Comparison of ENCODE assay signal across 1 cellular context in genomic region chr5:179825655-179826182, GRCh38.
TF ChIP-seq lines count a peak whose summit lies in the region.

No MANE protein-coding gene starts in this region.

TF ChIP-seq in HepG2, 621 proteins besides CTCF, POLR2A, EP300 and RAD21 (continued from another document and continues in another):
- TF ChIP-seq ZNF710 (CRISPR knock-in tag; IDR thresholded peaks at IDR 0.05; ENCODE audit: borderline replicate concordance) (0 out of 2 replicates have a peak, but pooled peaks have one; percentile 59), ZNF136 (CRISPR knock-in tag; IDR thresholded peaks at IDR 0.05; ENCODE audit: low read depth) (no peak), ARID3A (IDR thresholded peaks at IDR 0.05; ENCODE audit: low read depth, low read length) (no peak), ZNF788 (CRISPR knock-in tag; IDR thresholded peaks at IDR 0.05; ENCODE audit: borderline replicate concordance) (no peak), ZNF746 (CRISPR knock-in tag; IDR thresholded peaks at IDR 0.05) (no peak), NFIB (CRISPR knock-in tag; IDR thresholded peaks at IDR 0.05; ENCODE audit: borderline replicate concordance) (no peak), MTF2 (CRISPR knock-in tag; IDR thresholded peaks at IDR 0.05; ENCODE audit: borderline replicate concordance) (no peak), ZFP36L2 (CRISPR knock-in tag; IDR thresholded peaks at IDR 0.05) (no peak), MAFF (IDR thresholded peaks at IDR 0.05; ENCODE audit: low read depth, low read length) (no peak), STAT6 (CRISPR knock-in tag; IDR thresholded peaks at IDR 0.05; ENCODE audit: borderline replicate concordance) (no peak), REXO4 (CRISPR knock-in tag; IDR thresholded peaks at IDR 0.05; ENCODE audit: borderline replicate concordance) (no peak), MYNN (CRISPR knock-in tag; IDR thresholded peaks at IDR 0.05; ENCODE audit: low read depth) (no peak), NRL (CRISPR knock-in tag; IDR thresholded peaks at IDR 0.05; ENCODE audit: borderline replicate concordance) (no peak), ATF7-NPFF (CRISPR knock-in tag; IDR thresholded peaks at IDR 0.05; ENCODE audit: low read depth) (peak; percentile 27), HCFC1 (IDR thresholded peaks at IDR 0.05; ENCODE audit: low read depth, low read length) (no peak), LRRFIP1 (CRISPR knock-in tag; conservative IDR thresholded peaks at IDR 0.05) (no peak), ZBTB20 (CRISPR knock-in tag; IDR thresholded peaks at IDR 0.05; ENCODE audit: borderline replicate concordance, low read depth) (no peak), ZNF552 (CRISPR knock-in tag; IDR thresholded peaks at IDR 0.05; ENCODE audit: borderline replicate concordance) (no peak), SP4 (CRISPR knock-in tag; IDR thresholded peaks at IDR 0.05) (no peak), ARNT (IDR thresholded peaks at IDR 0.05) (no peak), ZNF776 (CRISPR knock-in tag; IDR thresholded peaks at IDR 0.05) (no peak), BCLAF1 (IDR thresholded peaks at IDR 0.05) (no peak), ZNF781 (CRISPR knock-in tag; IDR thresholded peaks at IDR 0.05; ENCODE audit: borderline replicate concordance, not compliant biosample characterization) (no peak), HNF4G (IDR thresholded peaks at IDR 0.05; ENCODE audit: borderline replicate concordance, low read depth, low read length) (peak; percentile 79; the same call in 1 of the 2 replicates), HNF4G (CRISPR knock-in tag; IDR thresholded peaks at IDR 0.05; ENCODE audit: borderline replicate concordance, low read depth) (peak; percentile 82; the same call in 1 of the 2 replicates), MAFG (CRISPR knock-in tag; IDR thresholded peaks at IDR 0.05) (no peak), CREM (IDR thresholded peaks at IDR 0.05) (0 out of 2 replicates have a peak, but pooled peaks have one; percentile 27), CREM (CRISPR knock-in tag; IDR thresholded peaks at IDR 0.05) (no peak), GPN1 (CRISPR knock-in tag; IDR thresholded peaks at IDR 0.05; ENCODE audit: borderline replicate concordance) (no peak), ZNF597 (CRISPR knock-in tag; IDR thresholded peaks at IDR 0.05) (no peak), TERF1 (CRISPR knock-in tag; IDR thresholded peaks at IDR 0.05) (no peak), MEF2D (CRISPR knock-in tag; IDR thresholded peaks at IDR 0.05) (no peak), MATR3 (CRISPR knock-in tag; IDR thresholded peaks at IDR 0.05) (no peak), ZFP37 (CRISPR knock-in tag; IDR thresholded peaks at IDR 0.05; ENCODE audit: borderline replicate concordance) (no peak)
- TF ChIP-seq, protein P1, sequence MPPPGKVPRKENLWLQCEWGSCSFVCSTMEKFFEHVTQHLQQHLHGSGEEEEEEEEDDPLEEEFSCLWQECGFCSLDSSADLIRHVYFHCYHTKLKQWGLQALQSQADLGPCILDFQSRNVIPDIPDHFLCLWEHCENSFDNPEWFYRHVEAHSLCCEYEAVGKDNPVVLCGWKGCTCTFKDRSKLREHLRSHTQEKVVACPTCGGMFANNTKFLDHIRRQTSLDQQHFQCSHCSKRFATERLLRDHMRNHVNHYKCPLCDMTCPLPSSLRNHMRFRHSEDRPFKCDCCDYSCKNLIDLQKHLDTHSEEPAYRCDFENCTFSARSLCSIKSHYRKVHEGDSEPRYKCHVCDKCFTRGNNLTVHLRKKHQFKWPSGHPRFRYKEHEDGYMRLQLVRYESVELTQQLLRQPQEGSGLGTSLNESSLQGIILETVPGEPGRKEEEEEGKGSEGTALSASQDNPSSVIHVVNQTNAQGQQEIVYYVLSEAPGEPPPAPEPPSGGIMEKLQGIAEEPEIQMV (CRISPR knock-in tag; IDR thresholded peaks at IDR 0.05; ENCODE audit: low read depth): no peak
- TF ChIP-seq, protein P2, sequence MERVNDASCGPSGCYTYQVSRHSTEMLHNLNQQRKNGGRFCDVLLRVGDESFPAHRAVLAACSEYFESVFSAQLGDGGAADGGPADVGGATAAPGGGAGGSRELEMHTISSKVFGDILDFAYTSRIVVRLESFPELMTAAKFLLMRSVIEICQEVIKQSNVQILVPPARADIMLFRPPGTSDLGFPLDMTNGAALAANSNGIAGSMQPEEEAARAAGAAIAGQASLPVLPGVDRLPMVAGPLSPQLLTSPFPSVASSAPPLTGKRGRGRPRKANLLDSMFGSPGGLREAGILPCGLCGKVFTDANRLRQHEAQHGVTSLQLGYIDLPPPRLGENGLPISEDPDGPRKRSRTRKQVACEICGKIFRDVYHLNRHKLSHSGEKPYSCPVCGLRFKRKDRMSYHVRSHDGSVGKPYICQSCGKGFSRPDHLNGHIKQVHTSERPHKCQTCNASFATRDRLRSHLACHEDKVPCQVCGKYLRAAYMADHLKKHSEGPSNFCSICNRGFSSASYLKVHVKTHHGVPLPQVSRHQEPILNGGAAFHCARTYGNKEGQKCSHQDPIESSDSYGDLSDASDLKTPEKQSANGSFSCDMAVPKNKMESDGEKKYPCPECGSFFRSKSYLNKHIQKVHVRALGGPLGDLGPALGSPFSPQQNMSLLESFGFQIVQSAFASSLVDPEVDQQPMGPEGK (CRISPR knock-in tag; IDR thresholded peaks at IDR 0.05): peak; percentile 38; the same call in 1 of the 2 replicates
- TF ChIP-seq, protein P3, sequence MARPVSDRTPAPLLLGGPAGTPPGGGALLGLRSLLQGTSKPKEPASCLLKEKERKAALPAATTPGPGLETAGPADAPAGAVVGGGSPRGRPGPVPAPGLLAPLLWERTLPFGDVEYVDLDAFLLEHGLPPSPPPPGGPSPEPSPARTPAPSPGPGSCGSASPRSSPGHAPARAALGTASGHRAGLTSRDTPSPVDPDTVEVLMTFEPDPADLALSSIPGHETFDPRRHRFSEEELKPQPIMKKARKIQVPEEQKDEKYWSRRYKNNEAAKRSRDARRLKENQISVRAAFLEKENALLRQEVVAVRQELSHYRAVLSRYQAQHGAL (CRISPR knock-in tag; IDR thresholded peaks at IDR 0.05; ENCODE audit: not compliant biosample characterization): no peak
- TF ChIP-seq, protein P4, sequence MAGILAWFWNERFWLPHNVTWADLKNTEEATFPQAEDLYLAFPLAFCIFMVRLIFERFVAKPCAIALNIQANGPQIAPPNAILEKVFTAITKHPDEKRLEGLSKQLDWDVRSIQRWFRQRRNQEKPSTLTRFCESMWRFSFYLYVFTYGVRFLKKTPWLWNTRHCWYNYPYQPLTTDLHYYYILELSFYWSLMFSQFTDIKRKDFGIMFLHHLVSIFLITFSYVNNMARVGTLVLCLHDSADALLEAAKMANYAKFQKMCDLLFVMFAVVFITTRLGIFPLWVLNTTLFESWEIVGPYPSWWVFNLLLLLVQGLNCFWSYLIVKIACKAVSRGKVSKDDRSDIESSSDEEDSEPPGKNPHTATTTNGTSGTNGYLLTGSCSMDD (CRISPR knock-in tag; IDR thresholded peaks at IDR 0.05): no peak
